Comparison of ENCODE assay signal across 7 cellular contexts in genomic region chr1:9611716-9612115, GRCh38.
"Had no signal": no experiment of that assay in that cellular context is flagged by ENCODE, and none has a peak within 500 bp of the region (broad histone marks: within the 10 kb centered on the region; RNA-seq: fewer than 3 reads in every experiment).

No MANE protein-coding gene starts in this region.

- DNase-seq: Karpas-422, KBM-7, KG1 had no signal

- H3K4me3 ChIP-seq: K562 had no signal

- H3K27ac ChIP-seq: HL-60, KMS-11 had no signal

- H3K4me2 ChIP-seq: KMS-11 had no signal

- ATAC-seq: HepG2, K562 had no signal

- H3K9ac ChIP-seq: KMS-11 had no signal
